ENCODE assay signal across 8 cellular contexts in the genomic region with DNA sequence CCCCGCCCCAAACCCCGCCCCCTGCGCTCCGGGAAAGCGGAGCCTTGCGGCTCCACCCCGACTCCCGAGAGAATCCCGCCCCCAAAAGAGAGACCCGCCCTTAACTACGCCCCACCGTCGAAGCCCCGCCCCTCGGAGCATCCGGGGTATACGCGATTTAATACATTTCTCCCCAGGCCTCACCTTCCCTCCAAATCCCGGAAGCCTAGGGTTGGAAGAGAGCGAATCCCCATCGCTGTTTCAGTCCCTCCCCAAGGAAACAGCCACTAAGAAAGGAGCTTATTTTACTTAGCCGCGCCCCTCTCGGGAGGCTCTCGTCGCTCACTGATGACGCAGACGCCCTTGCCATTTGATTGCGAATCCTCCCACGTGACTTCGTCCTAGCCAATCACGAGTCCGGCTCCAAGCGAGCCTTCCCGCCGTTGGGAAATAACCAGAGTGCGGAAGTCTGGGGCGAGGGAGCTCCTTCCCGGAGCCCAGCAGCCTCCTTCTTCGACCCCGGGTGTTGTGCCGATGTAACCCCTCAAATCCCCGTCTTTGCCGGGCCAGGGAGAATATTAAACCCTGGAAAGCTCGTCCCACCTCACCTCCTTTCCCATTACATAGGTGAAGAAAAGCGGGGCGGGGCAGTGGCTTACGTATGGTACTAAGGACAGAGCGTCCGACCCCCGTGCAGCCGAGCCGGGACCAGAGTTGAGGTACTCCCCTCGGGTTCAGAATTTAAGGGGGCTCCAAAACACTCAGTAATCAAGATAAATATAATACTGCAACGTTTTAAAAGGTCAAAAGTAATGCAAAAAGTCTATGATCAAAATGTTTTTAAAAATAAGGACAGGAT. TPM values are rescaled to one million over a fixed set of nuclear protein-coding genes. Genes with fewer than 3 reads are reported as not detected.
DNase-seq lines count a peak whose midpoint lies in the region; ATAC-seq, FAIRE-seq and TF ChIP-seq lines count a peak whose summit lies in the region.

No MANE protein-coding gene starts in this region.

- TF ChIP-seq EP300 in tibial nerve (IDR thresholded peaks at IDR 0.05), result peak; percentile 99

- intact Hi-C loops in adrenal gland (cut with DNase I) (no loop called here), cardiac septum (cut with DNase I) (no loop called here)

- DNase-seq in GM12892 (ENCODE audit: insufficient read length), result peak; percentile 98
- DNase-seq in NCI-H1436 (lab: John Stamatoyannopoulos, UW), result peak; percentile 100
- DNase-seq in SW480 (ENCODE audit: low spot score), result peak; percentile 100
- DNase-seq in adrenal gland, result peak; percentile 99 to 100 (median 100)
- DNase-seq in cardiac septum (ENCODE audit: low spot score), result peak; percentile 100
- DNase-seq in tibial nerve (ENCODE audit: low spot score in 2 of 2), result peak; percentile 100

- ATAC-seq in HG02840 (IDR thresholded peaks at IDR 0.05; ENCODE audit: low FRiP score, unreplicated experiment), result peak; percentile 90

- H3K9me3 ChIP-seq in adrenal gland (replicated peaks in 1 of 3) (no peaks in the 10 kb centered on the region), parathyroid adenoma (ENCODE audit: control insufficient read depth, low read length) (no peaks in the 10 kb centered on the region), tibial nerve (no peaks in the 10 kb centered on the region)

- 0 to 1% (median 1%) methylated on average over 37 to 55 of the region's 55 CpGs for WGBS in adrenal gland, 4 donors
- WGBS in tibial nerve, 2 donors, result 0 to 1% methylated on average over 44 to 51 of the region's 55 CpGs

- TF ChIP-seq CTCF in adrenal gland (IDR thresholded peaks at IDR 0.05), result no peak
- TF ChIP-seq CTCF in parathyroid adenoma (IDR thresholded peaks at IDR 0.05), result no peak
- peak in 2 of 5 experiments; percentile 15 to 53 for TF ChIP-seq CTCF in tibial nerve (IDR thresholded peaks at IDR 0.05)

- H3K9ac ChIP-seq in parathyroid adenoma, result peak overlapping the region; percentile 23

- H3K4me1 ChIP-seq in adrenal gland (replicated peaks in 1 of 2), result peaks cover 49 to 57% of the 10 kb centered on the region in 2 donors
- peaks cover 22% of the 10 kb centered on the region for H3K4me1 ChIP-seq in parathyroid adenoma
- H3K4me1 ChIP-seq in tibial nerve, result peaks cover 0 to 34% (median 11%) of the 10 kb centered on the region in 4 donors

- H3K4me2 ChIP-seq in parathyroid adenoma (ENCODE audit: low read length), result peak overlapping the region; percentile 89

- H3K79me2 ChIP-seq in parathyroid adenoma, result no peaks in the 10 kb centered on the region

- peak; percentile 94 for FAIRE-seq in GM12892 (lab: Jason Lieb, UNC)

- no peaks in the 10 kb centered on the region for H3K27me3 ChIP-seq in adrenal gland
- H3K27me3 ChIP-seq in parathyroid adenoma (ENCODE audit: control insufficient read depth, insufficient read depth, low read length), result no peaks in the 10 kb centered on the region
- H3K27me3 ChIP-seq in tibial nerve, result peaks cover 0 to 9% of the 10 kb centered on the region in 2 donors

- peak overlapping the region in 3 of 4 donors; percentile 31 to 68 (median 46) for H3K4me3 ChIP-seq in adrenal gland
- peak overlapping the region; percentile 92 for H3K4me3 ChIP-seq in parathyroid adenoma (ENCODE audit: low read depth, low read length)
- peak overlapping the region; percentile 55 to 75 (median 66) for H3K4me3 ChIP-seq in tibial nerve

- H3K27ac ChIP-seq in adrenal gland (peak overlapping the region; percentile 88 to 94 (median 94)), parathyroid adenoma (peak overlapping the region; percentile 84), tibial nerve (peak overlapping the region; percentile 85 to 96 (median 88))

- no peaks in the 10 kb centered on the region for H3K36me3 ChIP-seq in adrenal gland (replicated peaks in 1 of 2)
- no peaks in the 10 kb centered on the region for H3K36me3 ChIP-seq in parathyroid adenoma (ENCODE audit: control insufficient read depth, insufficient read depth, low read length)
- H3K36me3 ChIP-seq in tibial nerve, result peaks cover 0 to 5% (median 0%) of the 10 kb centered on the region in 3 donors

- TF ChIP-seq POLR2A in GM12892 (IDR thresholded peaks at IDR 0.05; ENCODE audit: low read depth, low read length) (peak; percentile 93), adrenal gland (IDR thresholded peaks at IDR 0.05) (peak; percentile 96), tibial nerve (IDR thresholded peaks at IDR 0.05) (peak; percentile 94 to 96)

- H2AFZ ChIP-seq in parathyroid adenoma, result peak overlapping the region; percentile 92

RNA-seq across cellular contexts. Expression of gene FDXR, which starts 0.5 kb away (rescaled TPM):
- 18.4 TPM for polyA plus RNA-seq in GM12892 (2012; ENCODE audit: missing spikeins)
- total RNA-seq in adrenal gland (100 to 1,000 TPM; 314 to 693 (median 494) TPM), cardiac septum (3.9 TPM), tibial nerve (10 to 100 TPM in 1 of 4 donors, 1 to 10 TPM in 3; 3.9 to 12.1 (median 8.8) TPM)
- polyA plus RNA-seq in adrenal gland, result 100 to 1,000 TPM; 159 to 405 (median 254) TPM

RNA-seq across cellular contexts. Expression of gene GRIN2C, which starts 13.6 kb away (rescaled TPM):
- polyA plus RNA-seq in GM12892 (2012; ENCODE audit: missing spikeins), result 0.25 TPM
- total RNA-seq in adrenal gland, result 10 to 100 TPM in 1 of 8 donors, 1 to 10 TPM in 6, under 1 TPM in 1; 0.42 to 16.4 (median 2.9) TPM
- polyA plus RNA-seq in adrenal gland, result 1 to 10 TPM in 2 of 3 donors, under 1 TPM in 1; 0.70 to 6.1 (median 3.2) TPM
- total RNA-seq in cardiac septum, result 0.70 TPM
- 1 to 10 TPM in 1 of 4 donors, under 1 TPM in 3; 0.22 to 3.6 (median 0.50) TPM for total RNA-seq in tibial nerve

RNA-seq across cellular contexts. Expression of gene FADS6, which starts 20.2 kb away (rescaled TPM):
- not detected for polyA plus RNA-seq in GM12892 (2012; ENCODE audit: missing spikeins)
- total RNA-seq in adrenal gland (10 to 100 TPM in 4 of 8 donors, 1 to 10 TPM in 4; 1.7 to 12.4 (median 8.7) TPM), cardiac septum (not detected), tibial nerve (not detected)
- 1 to 10 TPM in 2 of 3 donors, under 1 TPM in 1; 0.92 to 5.1 (median 2.9) TPM for polyA plus RNA-seq in adrenal gland

RNA-seq across cellular contexts. Expression of gene USH1G, which starts 49.8 kb away (rescaled TPM):
- polyA plus RNA-seq in GM12892 (2012; ENCODE audit: missing spikeins), result not detected
- total RNA-seq in adrenal gland (1 to 10 TPM in 6 of 8 donors, under 1 TPM in 2; 0.42 to 2.3 (median 1.3) TPM), cardiac septum (not detected), tibial nerve (under 1 TPM in 1 of 4 donors, not detected in 3; 0.87 TPM)
- under 1 TPM; 0.40 to 0.72 (median 0.40) TPM for polyA plus RNA-seq in adrenal gland

RNA-seq across cellular contexts. Expression of gene OTOP2, which starts 50.8 kb away (rescaled TPM):
- not detected for polyA plus RNA-seq in GM12892 (2012; ENCODE audit: missing spikeins)
- total RNA-seq in adrenal gland (not detected), cardiac septum (not detected), tibial nerve (not detected)
- under 1 TPM in 1 of 3 donors, not detected in 2; 0.03 TPM for polyA plus RNA-seq in adrenal gland

Comparison
In these comparisons a context has a peak if more than half of its experiments do, and no peak if none do; other contexts are left out.
1. Peak in every context shown above with its lines: DNase-seq, ATAC-seq, H3K4me3 ChIP-seq and H3K27ac ChIP-seq.
2. RNA of gene FDXR, which starts 0.5 kb away (total RNA-seq): 314 to 693 TPM in adrenal gland; 3.9 to 12.1 TPM in tibial nerve and 3.9 TPM in cardiac septum (single experiment); every median in the first group is over 10 times any median in the second.